14 cellular contexts compared by ENCODE assay signal in the genomic region with DNA sequence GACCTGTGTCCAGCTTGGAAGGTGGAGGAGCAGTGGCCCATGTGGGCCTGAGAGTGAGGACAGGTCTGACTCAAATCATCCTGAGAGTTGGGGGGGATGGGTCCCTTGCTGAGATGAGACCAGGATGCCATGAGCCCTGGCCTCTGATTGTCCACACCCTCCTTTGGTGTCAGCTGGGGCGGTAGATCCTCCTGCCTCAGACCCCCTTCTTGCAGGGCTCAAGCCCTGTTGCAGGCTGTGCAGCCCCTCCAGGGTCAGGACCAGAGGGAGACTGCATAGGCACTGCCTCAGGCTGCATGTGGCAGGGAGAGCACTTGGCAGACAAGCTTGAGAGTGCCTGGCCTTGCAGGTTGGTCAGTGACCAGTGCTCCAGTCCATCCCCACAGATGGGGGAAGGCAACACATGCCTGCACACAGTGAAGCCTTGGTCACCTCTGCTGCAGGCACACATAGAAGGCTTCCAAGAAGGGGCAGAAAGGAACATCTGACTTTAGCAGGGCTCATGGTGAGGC.
"Had no signal": no experiment of that assay in that cellular context is flagged by ENCODE, and none has a peak within 500 bp of the region (broad histone marks: within the 10 kb centered on the region; RNA-seq: fewer than 3 reads in every experiment).

No MANE protein-coding gene starts in this region.

- H3K27me3 Mint-ChIP-seq: type B pancreatic cell had no signal

- H3K36me3 Mint-ChIP-seq: stimulated activated effector memory CD8-positive, alpha-beta T cell treated with anti-CD3 and anti-CD28 coated beads, Interleukin-12 subunit alpha, Interleukin-12 subunit beta, amount 100 ng/mL, for 72 hours; type B pancreatic cell had no signal

- H3K27ac Mint-ChIP-seq: endodermal cell; mesothelial cell of epicardium; nephron progenitor cell; stimulated activated effector memory CD8-positive, alpha-beta T cell treated with anti-CD3 and anti-CD28 coated beads, Interleukin-12 subunit alpha, Interleukin-12 subunit beta, amount 100 ng/mL, for 72 hours; type B pancreatic cell had no signal

- ATAC-seq: foreskin keratinocyte; right cardiac atrium; stimulated activated effector memory CD8-positive, alpha-beta T cell treated with anti-CD3 and anti-CD28 coated beads, Interleukin-12 subunit alpha, Interleukin-12 subunit beta, amount 100 ng/mL, for 72 hours; stimulated activated naive CD8-positive, alpha-beta T cell treated with anti-CD3 and anti-CD28 coated beads, Interleukin-15, Interleukin-2, amounts not matched to agents 100 U/mL and 50 U/mL, for 24 hours had no signal

- H3K4me3 Mint-ChIP-seq: endodermal cell; mesothelial cell of epicardium; nephron progenitor cell; stimulated activated effector memory CD8-positive, alpha-beta T cell treated with anti-CD3 and anti-CD28 coated beads, Interleukin-12 subunit alpha, Interleukin-12 subunit beta, amount 100 ng/mL, for 72 hours; type B pancreatic cell had no signal

- DNase-seq: effector CD4-positive, alpha-beta T cell; endodermal cell; erythroblast; foreskin keratinocyte; kidney glomerular epithelial cell; nephron progenitor cell; stimulated activated CD4-positive, alpha-beta T cell treated with anti-CD3 and anti-CD28 coated beads, Interleukin-4, amount 100 ng/mL, for 1 hour; stimulated activated CD8-positive, alpha-beta memory T cell treated with anti-CD3 and anti-CD28 coated beads, Interleukin-4, amount 100 ng/mL, for 48 hours; stimulated activated naive CD8-positive, alpha-beta T cell treated with anti-CD3 and anti-CD28 coated beads, Interleukin-15, Interleukin-2, amounts not matched to agents 100 U/mL and 50 U/mL, for 24 hours; thyroid gland had no signal

- H3K4me1 Mint-ChIP-seq: endodermal cell; mesothelial cell of epicardium; nephron progenitor cell; stimulated activated effector memory CD8-positive, alpha-beta T cell treated with anti-CD3 and anti-CD28 coated beads, Interleukin-12 subunit alpha, Interleukin-12 subunit beta, amount 100 ng/mL, for 72 hours had no signal
